In the genomic region with DNA sequence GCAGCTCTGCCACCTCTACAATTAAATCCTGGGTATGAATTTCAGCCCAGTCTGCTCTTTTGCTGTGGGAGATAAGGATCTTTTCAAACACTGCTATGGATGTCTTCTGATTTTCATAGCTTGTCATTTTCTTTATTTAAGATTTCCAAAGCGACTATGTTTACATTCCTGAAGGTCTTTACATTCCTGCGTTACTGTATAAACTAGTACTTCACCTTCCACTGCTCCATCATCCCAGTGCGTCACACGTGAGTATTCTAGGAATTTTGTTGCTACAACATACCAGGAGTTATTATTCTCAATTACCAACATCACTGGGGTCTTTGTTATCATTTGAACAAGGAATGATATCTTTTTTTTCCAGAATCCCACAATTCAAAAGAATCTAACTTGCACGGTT, we compare ENCODE assay signal across 21 cellular contexts.
DNase-seq lines count a peak whose midpoint lies in the region; ATAC-seq and TF ChIP-seq lines count a peak whose summit lies in the region.
"Had no signal": no experiment of that assay in that cellular context is flagged by ENCODE, and none has a peak within 500 bp of the region (broad histone marks: within the 10 kb centered on the region; RNA-seq: fewer than 3 reads in every experiment).

No MANE protein-coding gene starts in this region.

- no peak for ATAC-seq in HG03135 (IDR thresholded peaks at IDR 0.05; ENCODE audit: unreplicated experiment)
- ATAC-seq: activated CD4-positive, CD25-positive, alpha-beta regulatory T cell treated with anti-CD3 and anti-CD28 coated beads, Interleukin-2, amount 50 U/mL, for 24 hours; mucosa of descending colon; Right ventricle myocardium inferior had no signal

- H3K27ac ChIP-seq in RWPE1, result no peak overlapping the region
- H3K27ac ChIP-seq: C4-2B, KMS-11 had no signal

- H3K4me3 ChIP-seq in fibroblast of pulmonary artery (replicated peaks; ENCODE audit: low read depth, low read length) (no peak overlapping the region), retinal pigment epithelial cell (ENCODE audit: low read length) (no peak overlapping the region)
- H3K4me3 ChIP-seq: mucosa of descending colon had no signal

- peak; percentile 15 for DNase-seq in GM04503 (ENCODE audit: low read depth)
- DNase-seq in RWPE1 (ENCODE audit: low spot score), result peak; percentile 44
- peak; percentile 12 for DNase-seq in fibroblast of pulmonary artery (ENCODE audit: low read depth)
- peak; percentile 85 for DNase-seq in retinal pigment epithelial cell (ENCODE audit: low read depth)
- DNase-seq in medulla oblongata (ENCODE audit: extremely low spot score), result no peak
- DNase-seq in GDM1 (lab: John Stamatoyannopoulos, UW), result no peak
- DNase-seq: activated effector memory CD4-positive, alpha-beta T cell treated with Interleukin-2 at 50 U/mL for 16 hours; amygdala; cortex of kidney; head of caudate nucleus; mucosa of descending colon; NCI-H1105; NCI-H2171; NK-92 treated with Interleukin-12 subunit alpha and Interleukin-12 subunit beta, amount 100 ng/mL, for 24 hours; stimulated activated CD4-positive, alpha-beta T cell treated with anti-CD3 and anti-CD28 coated beads, Interleukin-4, amount 100 ng/mL, for 1 hour; stimulated activated CD8-positive, alpha-beta memory T cell treated with anti-CD3 and anti-CD28 coated beads, Interleukin-4, amount 100 ng/mL, for 48 hours had no signal

- CTCF ChIA-PET in RWPE1 (lab: Yijun Ruan, JAX), result no interaction called here

- POLR2A ChIA-PET in RWPE1 (lab: Yijun Ruan, JAX; ENCODE audit: low non-redundant PET), result no interaction called here

- TF ChIP-seq CTCF in RWPE1 (conservative IDR thresholded peaks at IDR 0.05; ENCODE audit: low read depth) (no peak), fibroblast of pulmonary artery (IDR thresholded peaks at IDR 0.05; ENCODE audit: low read length, missing control alignments) (no peak), retinal pigment epithelial cell (conservative IDR thresholded peaks at IDR 0.05; ENCODE audit: low read depth, low read length) (no peak)

Comparison
In these comparisons a context has a peak if more than half of its experiments do, and no peak if none do; other contexts are left out.
1. DNase-seq: peak in GM04503 (single experiment), RWPE1 (single experiment), fibroblast of pulmonary artery (single experiment) and retinal pigment epithelial cell (single experiment); none in medulla oblongata (single experiment) and GDM1 (single experiment).